Comparison of ENCODE assay signal across 33 cellular contexts in the genomic region with DNA sequence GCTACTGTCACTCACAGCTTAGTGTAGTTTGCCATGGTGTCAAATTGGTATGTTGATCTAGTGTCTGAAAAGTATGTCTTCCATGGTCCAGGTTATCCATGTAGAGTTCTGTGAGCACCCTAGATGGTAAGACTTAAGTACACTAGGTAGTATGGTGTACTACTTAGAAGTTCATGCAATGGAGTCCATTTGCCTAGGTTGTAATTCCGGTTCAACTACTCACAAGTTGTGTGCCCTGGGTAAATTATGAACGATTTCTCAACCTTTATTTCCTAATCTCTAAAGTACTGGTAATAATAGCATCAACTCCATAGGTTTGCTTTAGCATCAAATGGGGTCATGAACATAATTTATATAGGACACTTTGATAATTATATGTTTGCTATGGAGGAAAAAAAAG.
"Had no signal": no experiment of that assay in that cellular context is flagged by ENCODE, and none has a peak within 500 bp of the region (broad histone marks: within the 10 kb centered on the region; RNA-seq: fewer than 3 reads in every experiment).

No MANE protein-coding gene starts in this region.

- H3K4me1 ChIP-seq: adrenal gland, ascending aorta, body of pancreas, breast epithelium had no signal

- H3K9me3 ChIP-seq: adrenal gland, ascending aorta, body of pancreas, breast epithelium had no signal

- H3K36me3 ChIP-seq: adrenal gland, ascending aorta, brain microvascular endothelial cell, breast epithelium, cardiac muscle cell had no signal

- DNase-seq: activated effector memory CD4-positive, alpha-beta T cell treated with anti-CD3 and anti-CD28 coated beads, Interleukin-2, amount 50 U/mL, for 16 hours; activated effector memory CD4-positive, alpha-beta T cell treated with Interleukin-2 at 50 U/mL for 16 hours; activated gamma-delta T cell; activated gamma-delta T cell treated with Interleukin-2 at 50 U/mL for 16 hours; activated naive CD4-positive, alpha-beta T cell; activated naive CD4-positive, alpha-beta T cell treated with anti-CD3 and anti-CD28 coated beads for 36 hours; activated naive CD4-positive, alpha-beta T cell treated with anti-CD3 and anti-CD28 coated beads, Interleukin-2, amount 10 ng/mL, durations not matched to agents 7 days and 5 days; activated naive CD4-positive, alpha-beta T cell treated with anti-CD3 and anti-CD28 coated beads, Interleukin-2, amount 50 U/mL, for 16 hours; activated naive CD4-positive, alpha-beta T cell treated with Interleukin-2 at 50 U/mL for 16 hours; activated naive CD8-positive, alpha-beta T cell treated with anti-CD3 and anti-CD28 coated beads for 36 hours; activated naive CD8-positive, alpha-beta T cell treated with anti-CD3 and anti-CD28 coated beads, Interleukin-2, amount 10 ng/mL, durations not matched to agents 7 days and 5 days; activated naive CD8-positive, alpha-beta T cell treated with anti-CD3 and anti-CD28 coated beads, Interleukin-2, amount 50 U/mL, for 24 hours; activated T-cell treated with anti-CD3 and anti-CD28 coated beads, Interleukin-2, amount 50 U/mL, for 1 hour; activated T-cell treated with anti-CD3 and anti-CD28 coated beads, Interleukin-2, amount 50 U/mL, for 24 hours; activated T-cell treated with anti-CD3 and anti-CD28 coated beads, Interleukin-2, amount 50 U/mL, for 4 hours; activated T-cell treated with anti-CD3 and anti-CD28 coated beads, Interleukin-2, amount 50 U/mL, for 48 hours; activated T-cell treated with anti-CD3 and anti-CD28 coated beads, Interleukin-2, amount 50 U/mL, for 72 hours; adrenal gland; amniotic stem cell; amygdala; anterior cingulate cortex; aorta; body of pancreas; brain microvascular endothelial cell; caudate nucleus; central memory CD4-positive, alpha-beta T cell; cerebellar nuclear complex had no signal

- H3K27ac ChIP-seq: adrenal gland, ascending aorta, body of pancreas, brain microvascular endothelial cell, breast epithelium, cardiac muscle cell had no signal

- FAIRE-seq: astrocyte had no signal

- H3K4me3 ChIP-seq: adrenal gland, ascending aorta, body of pancreas, breast epithelium, cardiac muscle cell had no signal

- ATAC-seq: activated naive CD4-positive, alpha-beta T cell treated with anti-CD3 and anti-CD28 coated beads, Interleukin-2, amount 50 U/mL, for 72 hours; activated naive CD8-positive, alpha-beta T cell treated with anti-CD3 and anti-CD28 coated beads, Interleukin-2, amount 50 U/mL, for 24 hours; activated T-cell treated with anti-CD3 and anti-CD28 coated beads, Interleukin-2, amount 50 U/mL, for 4 hours; activated T-cell treated with anti-CD3 and anti-CD28 coated beads, Interleukin-2, amount 50 U/mL, for 72 hours; activated T-helper 17 cell treated with anti-CD3 and anti-CD28 coated beads, Interleukin-2, amount 50 U/mL, for 72 hours; body of pancreas had no signal

- H3K27me3 ChIP-seq: adrenal gland, ascending aorta, body of pancreas, brain microvascular endothelial cell, breast epithelium, cardiac muscle cell had no signal
